14 cellular contexts compared by ENCODE assay signal in the genomic region with DNA sequence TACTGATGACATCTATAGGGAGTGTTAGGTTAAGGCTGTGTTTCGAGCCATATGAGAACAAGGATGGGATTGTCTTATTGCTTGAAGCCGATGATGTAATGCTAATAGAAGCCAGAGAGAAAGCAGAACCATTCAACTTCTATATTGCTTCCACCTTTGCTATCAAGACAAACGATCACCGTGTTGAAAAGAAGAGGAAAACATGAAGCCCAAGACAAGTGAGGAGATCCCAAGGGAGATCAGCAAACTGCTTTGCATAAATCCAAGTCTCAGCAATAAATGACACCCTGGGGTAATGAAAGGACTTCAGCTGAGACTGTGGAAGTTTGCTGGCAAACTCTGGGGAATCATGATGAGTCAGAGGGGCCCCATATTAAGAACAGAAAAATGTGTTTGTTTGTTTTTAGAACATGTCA.
A peak's percentile ranks its signal among the peaks of the same experiment; 100 is the strongest.
DNase-seq lines count a peak whose midpoint lies in the region; ATAC-seq, FAIRE-seq and TF ChIP-seq lines count a peak whose summit lies in the region.
"Had no signal": no experiment of that assay in that cellular context is flagged by ENCODE, and none has a peak within 500 bp of the region (broad histone marks: within the 10 kb centered on the region; RNA-seq: fewer than 3 reads in every experiment).

No MANE protein-coding gene starts in this region.

- H3K9me3 Mint-ChIP-seq in stimulated activated memory B cell treated with anti-CD40 and anti-IgM and Interleukin-4, amounts not matched to agents 10 μg/mL and 1 μg/mL and 100 μg/mL, for 72 hours, result no peaks in the 10 kb centered on the region
- H3K9me3 Mint-ChIP-seq: activated B cell treated with CpG ODN at 0.5 μM for 24 hours had no signal

- H3F3A ChIP-seq in SK-N-SH (replicated peaks; ENCODE audit: insufficient read depth), result no peaks in the 10 kb centered on the region

- H3K9ac ChIP-seq in SK-N-SH, result no peak overlapping the region

- H3K27ac Mint-ChIP-seq in stimulated activated memory B cell treated with anti-CD40 and anti-IgM and Interleukin-4, amounts not matched to agents 10 μg/mL and 1 μg/mL and 100 μg/mL, for 72 hours, result no peak overlapping the region
- H3K27ac Mint-ChIP-seq: activated B cell treated with CpG ODN at 0.5 μM for 24 hours had no signal

- peaks cover 16% of the 10 kb centered on the region for H3K27me3 Mint-ChIP-seq in stimulated activated memory B cell treated with anti-CD40 and anti-IgM and Interleukin-4, amounts not matched to agents 10 μg/mL and 1 μg/mL and 100 μg/mL, for 72 hours
- H3K27me3 Mint-ChIP-seq: activated B cell treated with CpG ODN at 0.5 μM for 24 hours had no signal

- no peaks in the 10 kb centered on the region for H3K27me3 ChIP-seq in heart left ventricle
- no peaks in the 10 kb centered on the region for H3K27me3 ChIP-seq in SK-N-SH (ENCODE audit: insufficient read depth)
- H3K27me3 ChIP-seq in foreskin keratinocyte, result no peaks in the 10 kb centered on the region

- H3K9me3 ChIP-seq in heart left ventricle (no peaks in the 10 kb centered on the region), SK-N-SH (no peaks in the 10 kb centered on the region)

- H3K4me3 Mint-ChIP-seq in stimulated activated memory B cell treated with anti-CD40 and anti-IgM and Interleukin-4, amounts not matched to agents 10 μg/mL and 1 μg/mL and 100 μg/mL, for 72 hours, result no peak overlapping the region
- H3K4me3 Mint-ChIP-seq: activated B cell treated with CpG ODN at 0.5 μM for 24 hours had no signal

- POLR2A ChIA-PET in SK-N-SH (lab: Yijun Ruan, JAX), result no interaction called here

- CTCF ChIA-PET in SK-N-SH (lab: Yijun Ruan, JAX), result no interaction called here

- no peak overlapping the region for H3K4me3 ChIP-seq in heart left ventricle
- no peak overlapping the region for H3K4me3 ChIP-seq in SK-N-SH (ENCODE audit: low read depth in 2 of 2, low read length in 1 of 2)

- TF ChIP-seq EP300 in SK-N-SH (IDR thresholded peaks at IDR 0.05; ENCODE audit: borderline replicate concordance in 1 of 2, low read depth in 1 of 2, low read length in 1 of 2), result no peak

- 0 out of 2 replicates have a peak overlapping the region, but pooled peaks have one; percentile 49 for H2AFZ ChIP-seq in SK-N-SH (ENCODE audit: low read depth)

- DNase-seq in left ventricle myocardium superior, result no peak
- DNase-seq in heart left ventricle, result no peak
- DNase-seq in SK-N-SH, result no peak
- DNase-seq in foreskin keratinocyte, result peak; percentile 78 to 91
- no peak for DNase-seq in GM12891 (ENCODE audit: insufficient read length, low spot score)
- DNase-seq in cortex of kidney (lab: John Stamatoyannopoulos, UW), result no peak
- DNase-seq: ACHN; activated B cell treated with CpG ODN at 0.5 μM for 24 hours; activated effector memory CD4-positive, alpha-beta T cell treated with Interleukin-2 at 50 U/mL for 16 hours; effector memory CD4-positive, alpha-beta T cell; NCI-H1105; retina had no signal

- ATAC-seq in left ventricle myocardium superior (peak; percentile 23), heart left ventricle (no peak), foreskin keratinocyte (peak; percentile 88), HG03378 (IDR thresholded peaks at IDR 0.05; ENCODE audit: unreplicated experiment) (no peak)
- no peak for ATAC-seq in stimulated activated memory B cell treated with anti-CD40 and anti-IgM and Interleukin-4, amounts not matched to agents 10 μg/mL and 1 μg/mL and 100 μg/mL, for 72 hours

- TF ChIP-seq POLR2A in heart left ventricle (IDR thresholded peaks at IDR 0.05) (no peak), GM12891 (IDR thresholded peaks at IDR 0.05; ENCODE audit: low read depth, low read length) (no peak)

- no peak for FAIRE-seq in GM12891 (lab: Jason Lieb, UNC)

- H3K27ac ChIP-seq in heart left ventricle (no peak overlapping the region), SK-N-SH (ENCODE audit: low read depth in 2 of 2, low read length in 1 of 2) (peak overlapping the region in 1 of 2 experiments; percentile 26; a peak in 1 of 4 replicates), foreskin keratinocyte (peak overlapping the region; percentile 76)

- WGBS in heart left ventricle, 4 donors, result 42 to 55% (median 49%) methylated on average over 4 of the region's 4 CpGs
- WGBS in SK-N-SH (ENCODE audit: low lambda C conversion rate), result 4% methylated on average over 4 of the region's 4 CpGs

- intact Hi-C loops in left ventricle myocardium superior (cut with micrococcal nuclease), result no loop called here
- intact Hi-C loops in heart left ventricle (cut with DNase I), result no loop called here

- H3K4me1 ChIP-seq in heart left ventricle (peaks cover 0 to 15% (median 0%) of the 10 kb centered on the region in 12 donors), SK-N-SH (ENCODE audit: control insufficient read depth in 1 of 2, insufficient read depth in 2 of 2, low read depth in 1 of 2, low read length in 1 of 2) (peaks cover 0 to 20% of the 10 kb centered on the region in 2 experiments; a peak in 1 of 4 replicates), foreskin keratinocyte (peaks cover 10% of the 10 kb centered on the region)

- no peaks in the 10 kb centered on the region for H3K36me3 Mint-ChIP-seq in stimulated activated memory B cell treated with anti-CD40 and anti-IgM and Interleukin-4, amounts not matched to agents 10 μg/mL and 1 μg/mL and 100 μg/mL, for 72 hours

- TF ChIP-seq CTCF in heart left ventricle (IDR thresholded peaks at IDR 0.05), result no peak
- no peak for TF ChIP-seq CTCF in SK-N-SH (IDR thresholded peaks at IDR 0.05)
- TF ChIP-seq CTCF in foreskin keratinocyte (conservative IDR thresholded peaks at IDR 0.05), result no peak

- no peaks in the 10 kb centered on the region for H3K36me3 ChIP-seq in heart left ventricle
- H3K36me3 ChIP-seq in SK-N-SH (replicated peaks in 1 of 2; ENCODE audit: control insufficient read depth in 1 of 2, insufficient read depth in 2 of 2, low read length in 1 of 2), result no peaks in the 10 kb centered on the region

- H3K79me2 ChIP-seq in SK-N-SH (ENCODE audit: insufficient read depth), result no peaks in the 10 kb centered on the region

- no peak for TF ChIP-seq RAD21 in SK-N-SH (IDR thresholded peaks at IDR 0.05; ENCODE audit: low read length)

- no peaks in the 10 kb centered on the region for H3K9me2 ChIP-seq in SK-N-SH

- H4K20me1 ChIP-seq in SK-N-SH (ENCODE audit: insufficient read depth), result no peaks in the 10 kb centered on the region

- peak overlapping the region; percentile 43 for H3K4me2 ChIP-seq in SK-N-SH

- H3K4me1 Mint-ChIP-seq in stimulated activated memory B cell treated with anti-CD40 and anti-IgM and Interleukin-4, amounts not matched to agents 10 μg/mL and 1 μg/mL and 100 μg/mL, for 72 hours, result peaks cover 5% of the 10 kb centered on the region
- H3K4me1 Mint-ChIP-seq: activated B cell treated with CpG ODN at 0.5 μM for 24 hours had no signal

TF ChIP-seq in SK-N-SH, 30 proteins besides CTCF, POLR2A, EP300 and RAD21 (continues in another document):
- TF ChIP-seq ELF1 (IDR thresholded peaks at IDR 0.05) (no peak), MXI1 (IDR thresholded peaks at IDR 0.05; ENCODE audit: low read depth, low read length) (no peak), MEF2A (IDR thresholded peaks at IDR 0.05; ENCODE audit: borderline replicate concordance, low read depth) (no peak), TCF12 (IDR thresholded peaks at IDR 0.05) (peak; percentile 29), RFX5 (IDR thresholded peaks at IDR 0.05; ENCODE audit: low read length) (no peak)
- TF ChIP-seq, protein P1, sequence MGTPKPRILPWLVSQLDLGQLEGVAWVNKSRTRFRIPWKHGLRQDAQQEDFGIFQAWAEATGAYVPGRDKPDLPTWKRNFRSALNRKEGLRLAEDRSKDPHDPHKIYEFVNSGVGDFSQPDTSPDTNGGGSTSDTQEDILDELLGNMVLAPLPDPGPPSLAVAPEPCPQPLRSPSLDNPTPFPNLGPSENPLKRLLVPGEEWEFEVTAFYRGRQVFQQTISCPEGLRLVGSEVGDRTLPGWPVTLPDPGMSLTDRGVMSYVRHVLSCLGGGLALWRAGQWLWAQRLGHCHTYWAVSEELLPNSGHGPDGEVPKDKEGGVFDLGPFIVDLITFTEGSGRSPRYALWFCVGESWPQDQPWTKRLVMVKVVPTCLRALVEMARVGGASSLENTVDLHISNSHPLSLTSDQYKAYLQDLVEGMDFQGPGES (IDR thresholded peaks at IDR 0.05; ENCODE audit: low read depth, low read length), result no peak
- TF ChIP-seq, protein P2, sequence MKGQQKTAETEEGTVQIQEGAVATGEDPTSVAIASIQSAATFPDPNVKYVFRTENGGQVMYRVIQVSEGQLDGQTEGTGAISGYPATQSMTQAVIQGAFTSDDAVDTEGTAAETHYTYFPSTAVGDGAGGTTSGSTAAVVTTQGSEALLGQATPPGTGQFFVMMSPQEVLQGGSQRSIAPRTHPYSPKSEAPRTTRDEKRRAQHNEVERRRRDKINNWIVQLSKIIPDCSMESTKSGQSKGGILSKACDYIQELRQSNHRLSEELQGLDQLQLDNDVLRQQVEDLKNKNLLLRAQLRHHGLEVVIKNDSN (IDR thresholded peaks at IDR 0.05; ENCODE audit: borderline replicate concordance, low read depth), result no peak

TF ChIP-seq in GM12891, 5 proteins besides CTCF, POLR2A, EP300 and RAD21:
- no peak for TF ChIP-seq PAX5 (IDR thresholded peaks at IDR 0.05; ENCODE audit: insufficient read depth, low read length, severe bottlenecking)
- no peak for TF ChIP-seq SPI1 (IDR thresholded peaks at IDR 0.05; ENCODE audit: low read depth, low read length)
- no peak for TF ChIP-seq POLR2AphosphoS5 (IDR thresholded peaks at IDR 0.05; ENCODE audit: low read depth, low read length)

Comparison
In these comparisons a context has a peak if more than half of its experiments do, and no peak if none do; other contexts are left out.
1. ATAC-seq: peak in left ventricle myocardium superior (single experiment) and foreskin keratinocyte (single experiment); none in heart left ventricle (0 of 4), stimulated activated memory B cell treated with anti-CD40 and anti-IgM and Interleukin-4, amounts not matched to agents 10 μg/mL and 1 μg/mL and 100 μg/mL, for 72 hours (single experiment) and HG03378 (single experiment).
2. DNase-seq: peak in foreskin keratinocyte (2 of 2); none in left ventricle myocardium superior (single experiment), heart left ventricle (0 of 5), SK-N-SH (single experiment), GM12891 (single experiment) and cortex of kidney (single experiment).